ENCODE assay signal across 8 cellular contexts in genomic region chr17:35795871-35796265, GRCh38. TPM values are rescaled to one million over a fixed set of nuclear protein-coding genes. Genes with fewer than 3 reads are reported as not detected.
A peak's percentile ranks its signal among the peaks of the same experiment; 100 is the strongest.
DNase-seq lines count a peak whose midpoint lies in the region; ATAC-seq and TF ChIP-seq lines count a peak whose summit lies in the region.

No MANE protein-coding gene starts in this region.

- H3K27ac Mint-ChIP-seq in T-helper 17 cell: no peak overlapping the region

- H3K27me3 ChIP-seq in rectal smooth muscle tissue (ENCODE audit: control insufficient read depth, insufficient read depth, low read length): no peaks in the 10 kb centered on the region

- H3K9ac ChIP-seq in rectal smooth muscle tissue (ENCODE audit: low read length): no peak overlapping the region

- H3K4me1 ChIP-seq in rectal smooth muscle tissue (ENCODE audit: control insufficient read depth, insufficient read depth, low read length): peaks cover 24% of the 10 kb centered on the region

- no peaks in the 10 kb centered on the region for H3K9me3 ChIP-seq in T-helper 17 cell (ENCODE audit: control insufficient read depth, low read length, poor library complexity, severe bottlenecking)

- H3K4me3 ChIP-seq in GM08714 (ENCODE audit: low read length): peak overlapping the region; percentile 1; the same call in 1 of the 2 replicates
- H3K4me3 ChIP-seq in fibroblast of the aortic adventitia (ENCODE audit: low read depth, low read length): peak overlapping the region; percentile 51
- peak overlapping the region; percentile 59 for H3K4me3 ChIP-seq in rectal smooth muscle tissue (ENCODE audit: low read length)

- TF ChIP-seq CTCF in fibroblast of the aortic adventitia (IDR thresholded peaks at IDR 0.05; ENCODE audit: insufficient read depth, low read length): no peak

- ATAC-seq in T-helper 17 cell (no peak), GM18498 (IDR thresholded peaks at IDR 0.05; ENCODE audit: unreplicated experiment) (no peak)

- no peak overlapping the region for H3K27ac ChIP-seq in rectal smooth muscle tissue (ENCODE audit: low read depth, low read length)

- peak overlapping the region; percentile 69 for H3K4me3 Mint-ChIP-seq in T-helper 17 cell

- H3K36me3 Mint-ChIP-seq in T-helper 17 cell (ENCODE audit: low read depth): no peaks in the 10 kb centered on the region

- DNase-seq in T-helper 17 cell (no peak), fibroblast of the aortic adventitia (ENCODE audit: low read depth) (no peak), iPS-NIHi7 (ENCODE audit: extremely low spot score) (no peak), DMS153 treated with DMSO at 0.1 percent for 48 hours (lab: John Stamatoyannopoulos, UW; ENCODE audit: unreplicated experiment) (no peak), DMS 273 (lab: John Stamatoyannopoulos, UW; ENCODE audit: unreplicated experiment) (no peak)

- peaks cover 59% of the 10 kb centered on the region for H3K27me3 Mint-ChIP-seq in T-helper 17 cell

- no peaks in the 10 kb centered on the region for H3K4me1 Mint-ChIP-seq in T-helper 17 cell

- no peaks in the 10 kb centered on the region for H3K36me3 ChIP-seq in rectal smooth muscle tissue (ENCODE audit: control insufficient read depth, insufficient read depth, low read length)

RNA-seq across cellular contexts. Expression of gene MMP28, which starts 0.4 kb away (rescaled TPM):
- under 1 TPM in 1 of 2 donors, not detected in 1; 0.44 TPM for total RNA-seq in T-helper 17 cell
- 0.09 TPM in 1 of 2 replicates, not detected in the other for total RNA-seq in fibroblast of the aortic adventitia (ENCODE audit: low replicate concordance)

RNA-seq across cellular contexts. Expression of gene TAF15, which starts 13.4 kb away (rescaled TPM):
- 100 to 1,000 TPM; 153 to 165 TPM for total RNA-seq in T-helper 17 cell
- total RNA-seq in fibroblast of the aortic adventitia (ENCODE audit: low replicate concordance): 34.7 and 74.3 TPM in 2 replicates

RNA-seq across cellular contexts. Expression of gene C17orf50, which starts 35.2 kb away (rescaled TPM):
- total RNA-seq in T-helper 17 cell (not detected), fibroblast of the aortic adventitia (ENCODE audit: low replicate concordance) (not detected in 2 replicates)

RNA-seq across cellular contexts. Expression of gene GAS2L2, which starts 42.8 kb away (rescaled TPM):
- total RNA-seq in T-helper 17 cell (not detected), fibroblast of the aortic adventitia (ENCODE audit: low replicate concordance) (not detected in 2 replicates)

Comparison
In these comparisons a context has a peak if more than half of its experiments do, and no peak if none do; other contexts are left out.
1. H3K4me3 ChIP-seq: peak in every context shown above with its lines; median percentile 59 in rectal smooth muscle tissue; 51 in fibroblast of the aortic adventitia; 1 in GM08714.